3 cellular contexts compared by ENCODE assay signal in the genomic region with DNA sequence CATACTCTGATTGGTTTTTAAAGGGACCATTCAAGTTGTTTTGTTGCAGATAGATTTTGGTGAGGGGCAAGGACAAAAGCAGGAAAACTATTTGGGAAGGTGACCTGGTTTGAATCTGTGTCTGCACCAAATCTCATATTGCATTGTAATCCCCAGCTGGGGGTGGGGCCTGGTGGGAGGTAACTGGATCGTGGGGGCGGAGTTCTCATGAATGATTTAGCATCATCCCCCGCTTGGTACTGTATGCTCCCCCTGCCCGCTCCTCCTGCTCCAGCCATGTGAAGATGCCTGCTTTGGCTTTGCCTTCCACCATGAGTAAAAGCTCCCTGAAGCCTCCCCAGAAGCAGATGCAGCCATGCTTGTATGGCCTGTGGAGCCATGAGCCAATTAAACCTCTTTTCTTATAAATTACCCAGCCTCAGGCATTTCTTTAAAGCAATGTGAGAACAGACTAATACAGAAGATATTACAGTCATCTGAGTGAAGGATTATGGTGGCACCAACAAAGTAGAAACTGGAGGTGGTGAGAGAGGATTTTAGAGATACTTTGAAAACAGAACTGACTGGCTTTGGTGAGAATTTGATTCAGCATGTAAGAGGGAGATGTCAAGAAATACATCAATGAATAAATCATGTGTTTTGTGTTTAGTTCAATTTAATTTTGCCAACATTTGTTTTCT.
TF ChIP-seq lines count a peak whose summit lies in the region.

No MANE protein-coding gene starts in this region.

TF ChIP-seq in HEK293, 187 proteins besides CTCF, POLR2A, EP300 and RAD21:
- TF ChIP-seq, protein P1, sequence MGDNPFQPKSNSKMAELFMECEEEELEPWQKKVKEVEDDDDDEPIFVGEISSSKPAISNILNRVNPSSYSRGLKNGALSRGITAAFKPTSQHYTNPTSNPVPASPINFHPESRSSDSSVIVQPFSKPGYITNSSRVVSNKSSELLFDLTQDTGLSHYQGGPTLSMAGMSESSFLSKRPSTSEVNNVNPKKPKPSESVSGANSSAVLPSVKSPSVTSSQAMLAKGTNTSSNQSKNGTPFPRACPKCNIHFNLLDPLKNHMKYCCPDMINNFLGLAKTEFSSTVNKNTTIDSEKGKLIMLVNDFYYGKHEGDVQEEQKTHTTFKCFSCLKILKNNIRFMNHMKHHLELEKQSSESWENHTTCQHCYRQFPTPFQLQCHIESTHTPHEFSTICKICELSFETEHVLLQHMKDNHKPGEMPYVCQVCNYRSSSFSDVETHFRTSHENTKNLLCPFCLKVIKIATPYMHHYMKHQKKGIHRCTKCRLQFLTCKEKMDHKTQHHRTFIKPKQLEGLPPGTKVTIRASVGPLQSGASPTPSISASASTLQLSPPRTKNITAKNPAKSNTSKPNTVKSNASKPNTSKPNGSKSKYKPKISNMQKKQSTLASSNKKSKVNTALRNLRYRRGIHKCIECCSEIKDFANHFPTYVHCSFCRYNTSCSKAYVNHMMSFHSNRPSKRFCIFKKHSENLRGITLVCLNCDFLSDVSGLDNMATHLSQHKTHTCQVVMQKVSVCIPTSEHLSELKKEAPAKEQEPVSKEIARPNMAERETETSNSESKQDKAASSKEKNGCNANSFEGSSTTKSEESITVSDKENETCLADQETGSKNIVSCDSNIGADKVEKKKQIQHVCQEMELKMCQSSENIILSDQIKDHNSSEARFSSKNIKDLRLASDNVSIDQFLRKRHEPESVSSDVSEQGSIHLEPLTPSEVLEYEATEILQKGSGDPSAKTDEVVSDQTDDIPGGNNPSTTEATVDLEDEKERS (tag by site-specific recombination; IDR thresholded peaks at IDR 0.05) = no peak
- TF ChIP-seq EGR2 (tag by site-specific recombination; IDR thresholded peaks at IDR 0.05; ENCODE audit: low read depth) (peak; percentile 17; the same call in 1 of the 2 replicates), ZFP3 (tag by site-specific recombination; IDR thresholded peaks at IDR 0.05; ENCODE audit: low read depth) (no peak), ZFP37 (tag by site-specific recombination; IDR thresholded peaks at IDR 0.05) (no peak)
- TF ChIP-seq, protein P2, sequence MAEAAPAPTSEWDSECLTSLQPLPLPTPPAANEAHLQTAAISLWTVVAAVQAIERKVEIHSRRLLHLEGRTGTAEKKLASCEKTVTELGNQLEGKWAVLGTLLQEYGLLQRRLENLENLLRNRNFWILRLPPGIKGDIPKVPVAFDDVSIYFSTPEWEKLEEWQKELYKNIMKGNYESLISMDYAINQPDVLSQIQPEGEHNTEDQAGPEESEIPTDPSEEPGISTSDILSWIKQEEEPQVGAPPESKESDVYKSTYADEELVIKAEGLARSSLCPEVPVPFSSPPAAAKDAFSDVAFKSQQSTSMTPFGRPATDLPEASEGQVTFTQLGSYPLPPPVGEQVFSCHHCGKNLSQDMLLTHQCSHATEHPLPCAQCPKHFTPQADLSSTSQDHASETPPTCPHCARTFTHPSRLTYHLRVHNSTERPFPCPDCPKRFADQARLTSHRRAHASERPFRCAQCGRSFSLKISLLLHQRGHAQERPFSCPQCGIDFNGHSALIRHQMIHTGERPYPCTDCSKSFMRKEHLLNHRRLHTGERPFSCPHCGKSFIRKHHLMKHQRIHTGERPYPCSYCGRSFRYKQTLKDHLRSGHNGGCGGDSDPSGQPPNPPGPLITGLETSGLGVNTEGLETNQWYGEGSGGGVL (tag by site-specific recombination; IDR thresholded peaks at IDR 0.05) = no peak

TF ChIP-seq in WTC11, 78 proteins besides CTCF, POLR2A, EP300 and RAD21 (continued from another document and continues in another):
- TF ChIP-seq, protein P3, sequence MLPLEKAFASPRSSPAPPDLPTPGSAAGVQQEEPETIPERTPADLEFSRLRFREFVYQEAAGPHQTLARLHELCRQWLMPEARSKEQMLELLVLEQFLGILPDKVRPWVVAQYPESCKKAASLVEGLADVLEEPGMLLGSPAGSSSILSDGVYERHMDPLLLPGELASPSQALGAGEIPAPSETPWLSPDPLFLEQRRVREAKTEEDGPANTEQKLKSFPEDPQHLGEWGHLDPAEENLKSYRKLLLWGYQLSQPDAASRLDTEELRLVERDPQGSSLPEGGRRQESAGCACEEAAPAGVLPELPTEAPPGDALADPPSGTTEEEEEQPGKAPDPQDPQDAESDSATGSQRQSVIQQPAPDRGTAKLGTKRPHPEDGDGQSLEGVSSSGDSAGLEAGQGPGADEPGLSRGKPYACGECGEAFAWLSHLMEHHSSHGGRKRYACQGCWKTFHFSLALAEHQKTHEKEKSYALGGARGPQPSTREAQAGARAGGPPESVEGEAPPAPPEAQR (CRISPR knock-in tag; IDR thresholded peaks at IDR 0.05) = no peak
- TF ChIP-seq ZNF423 (CRISPR knock-in tag; IDR thresholded peaks at IDR 0.05) (no peak), ZNF232 (CRISPR knock-in tag; IDR thresholded peaks at IDR 0.05) (no peak), TCF7 (CRISPR knock-in tag; IDR thresholded peaks at IDR 0.05; ENCODE audit: low read depth) (no peak), HMGA2 (CRISPR knock-in tag; IDR thresholded peaks at IDR 0.05) (no peak), CBFB (CRISPR knock-in tag; IDR thresholded peaks at IDR 0.05; ENCODE audit: low read depth) (no peak), ZNF219 (CRISPR knock-in tag; IDR thresholded peaks at IDR 0.05; ENCODE audit: borderline replicate concordance) (no peak)
- TF ChIP-seq, protein P4, sequence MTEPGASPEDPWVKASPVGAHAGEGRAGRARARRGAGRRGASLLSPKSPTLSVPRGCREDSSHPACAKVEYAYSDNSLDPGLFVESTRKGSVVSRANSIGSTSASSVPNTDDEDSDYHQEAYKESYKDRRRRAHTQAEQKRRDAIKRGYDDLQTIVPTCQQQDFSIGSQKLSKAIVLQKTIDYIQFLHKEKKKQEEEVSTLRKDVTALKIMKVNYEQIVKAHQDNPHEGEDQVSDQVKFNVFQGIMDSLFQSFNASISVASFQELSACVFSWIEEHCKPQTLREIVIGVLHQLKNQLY (CRISPR knock-in tag; IDR thresholded peaks at IDR 0.05) = no peak
- TF ChIP-seq, protein P5, sequence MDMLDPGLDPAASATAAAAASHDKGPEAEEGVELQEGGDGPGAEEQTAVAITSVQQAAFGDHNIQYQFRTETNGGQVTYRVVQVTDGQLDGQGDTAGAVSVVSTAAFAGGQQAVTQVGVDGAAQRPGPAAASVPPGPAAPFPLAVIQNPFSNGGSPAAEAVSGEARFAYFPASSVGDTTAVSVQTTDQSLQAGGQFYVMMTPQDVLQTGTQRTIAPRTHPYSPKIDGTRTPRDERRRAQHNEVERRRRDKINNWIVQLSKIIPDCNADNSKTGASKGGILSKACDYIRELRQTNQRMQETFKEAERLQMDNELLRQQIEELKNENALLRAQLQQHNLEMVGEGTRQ (CRISPR knock-in tag; IDR thresholded peaks at IDR 0.05) = no peak
- TF ChIP-seq, protein P6, sequence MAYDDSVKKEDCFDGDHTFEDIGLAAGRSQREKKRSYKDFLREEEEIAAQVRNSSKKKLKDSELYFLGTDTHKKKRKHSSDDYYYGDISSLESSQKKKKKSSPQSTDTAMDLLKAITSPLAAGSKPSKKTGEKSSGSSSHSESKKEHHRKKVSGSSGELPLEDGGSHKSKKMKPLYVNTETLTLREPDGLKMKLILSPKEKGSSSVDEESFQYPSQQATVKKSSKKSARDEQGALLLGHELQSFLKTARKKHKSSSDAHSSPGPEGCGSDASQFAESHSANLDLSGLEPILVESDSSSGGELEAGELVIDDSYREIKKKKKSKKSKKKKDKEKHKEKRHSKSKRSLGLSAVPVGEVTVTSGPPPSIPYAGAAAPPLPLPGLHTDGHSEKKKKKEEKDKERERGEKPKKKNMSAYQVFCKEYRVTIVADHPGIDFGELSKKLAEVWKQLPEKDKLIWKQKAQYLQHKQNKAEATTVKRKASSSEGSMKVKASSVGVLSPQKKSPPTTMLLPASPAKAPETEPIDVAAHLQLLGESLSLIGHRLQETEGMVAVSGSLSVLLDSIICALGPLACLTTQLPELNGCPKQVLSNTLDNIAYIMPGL (CRISPR knock-in tag; IDR thresholded peaks at IDR 0.05) = no peak

TF ChIP-seq in HepG2, 621 proteins besides CTCF, POLR2A, EP300 and RAD21 (continued from another document):
- TF ChIP-seq, protein P7, sequence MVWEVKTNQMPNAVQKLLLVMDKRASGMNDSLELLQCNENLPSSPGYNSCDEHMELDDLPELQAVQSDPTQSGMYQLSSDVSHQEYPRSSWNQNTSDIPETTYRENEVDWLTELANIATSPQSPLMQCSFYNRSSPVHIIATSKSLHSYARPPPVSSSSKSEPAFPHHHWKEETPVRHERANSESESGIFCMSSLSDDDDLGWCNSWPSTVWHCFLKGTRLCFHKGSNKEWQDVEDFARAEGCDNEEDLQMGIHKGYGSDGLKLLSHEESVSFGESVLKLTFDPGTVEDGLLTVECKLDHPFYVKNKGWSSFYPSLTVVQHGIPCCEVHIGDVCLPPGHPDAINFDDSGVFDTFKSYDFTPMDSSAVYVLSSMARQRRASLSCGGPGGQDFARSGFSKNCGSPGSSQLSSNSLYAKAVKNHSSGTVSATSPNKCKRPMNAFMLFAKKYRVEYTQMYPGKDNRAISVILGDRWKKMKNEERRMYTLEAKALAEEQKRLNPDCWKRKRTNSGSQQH (CRISPR knock-in tag; IDR thresholded peaks at IDR 0.05; ENCODE audit: low read depth) = no peak
